In genomic region chr12:125376422-125376821, GRCh38 we compare ENCODE assay signal across 22 cellular contexts.
DNase-seq lines count a peak whose midpoint lies in the region; ATAC-seq and TF ChIP-seq lines count a peak whose summit lies in the region.
"Had no signal": no experiment of that assay in that cellular context is flagged by ENCODE, and none has a peak within 500 bp of the region (broad histone marks: within the 10 kb centered on the region; RNA-seq: fewer than 3 reads in every experiment).

No MANE protein-coding gene starts in this region.

- in situ Hi-C loops in G401 (cut with HindIII; ENCODE audit: low sequenced_read_pairs) = no loop called here

- no peak overlapping the region for H3K27ac Mint-ChIP-seq in endothelial cell (ENCODE audit: unreplicated experiment)
- H3K27ac Mint-ChIP-seq in stimulated activated effector memory CD8-positive, alpha-beta T cell treated with anti-CD3 and anti-CD28 coated beads, Interleukin-12 subunit alpha, Interleukin-12 subunit beta, amount 100 ng/mL, for 72 hours = no peak overlapping the region
- H3K27ac Mint-ChIP-seq: CD14-positive monocyte; CD4-positive, alpha-beta memory T cell; CD4-positive, CD25-positive, alpha-beta regulatory T cell; CD8-positive, alpha-beta memory T cell had no signal

- no peaks in the 10 kb centered on the region for H3K36me3 Mint-ChIP-seq in endothelial cell (ENCODE audit: low read depth, unreplicated experiment)
- H3K36me3 Mint-ChIP-seq in stimulated activated effector memory CD8-positive, alpha-beta T cell treated with anti-CD3 and anti-CD28 coated beads, Interleukin-12 subunit alpha, Interleukin-12 subunit beta, amount 100 ng/mL, for 72 hours = no peaks in the 10 kb centered on the region
- H3K36me3 Mint-ChIP-seq: CD14-positive monocyte; CD4-positive, alpha-beta memory T cell; CD4-positive, CD25-positive, alpha-beta regulatory T cell; CD8-positive, alpha-beta memory T cell had no signal

- no peak for ATAC-seq in stimulated activated effector memory CD8-positive, alpha-beta T cell treated with anti-CD3 and anti-CD28 coated beads, Interleukin-12 subunit alpha, Interleukin-12 subunit beta, amount 100 ng/mL, for 72 hours
- ATAC-seq in GM21737 (IDR thresholded peaks at IDR 0.05; ENCODE audit: unreplicated experiment) = no peak
- ATAC-seq: GM12878 had no signal

- no peak for TF ChIP-seq CTCF in endothelial cell (IDR thresholded peaks at IDR 0.05; ENCODE audit: unreplicated experiment)

- peak overlapping the region; percentile 22 for H3K27ac ChIP-seq in angular gyrus (ENCODE audit: low read depth, low read length)
- H3K27ac ChIP-seq: BLaER1 had no signal

- H3K9me3 Mint-ChIP-seq in endothelial cell (ENCODE audit: unreplicated experiment) = peaks cover 5% of the 10 kb centered on the region
- H3K9me3 Mint-ChIP-seq in stimulated activated effector memory CD8-positive, alpha-beta T cell treated with anti-CD3 and anti-CD28 coated beads, Interleukin-12 subunit alpha, Interleukin-12 subunit beta, amount 100 ng/mL, for 72 hours = peaks cover 2% of the 10 kb centered on the region

- DNase-seq in G401 (ENCODE audit: low spot score) = peak; percentile 3
- peak; percentile 22 for DNase-seq in endothelial cell (ENCODE audit: low spot score)
- DNase-seq in stimulated activated effector memory CD8-positive, alpha-beta T cell treated with anti-CD3 and anti-CD28 coated beads, Interleukin-12 subunit alpha, Interleukin-12 subunit beta, amount 100 ng/mL, for 72 hours (ENCODE audit: low spot score in 2 of 2) = no peak
- DNase-seq in DMS79 (lab: John Stamatoyannopoulos, UW) = no peak
- DNase-seq: 8988T; ACHN; BE2C; C1 segment of cervical spinal cord; CD4-positive, alpha-beta memory T cell; CD4-positive, CD25-positive, alpha-beta regulatory T cell; CD8-positive, alpha-beta memory T cell; COR-L47; DMS 273 treated with DMSO at 0.1 percent for 48 hours; DMS153; DMS53; DMS79 treated with DMSO at 0.1 percent for 48 hours; GDM1 had no signal

- H3K4me3 Mint-ChIP-seq in endothelial cell (ENCODE audit: unreplicated experiment) = no peak overlapping the region
- H3K4me3 Mint-ChIP-seq in stimulated activated effector memory CD8-positive, alpha-beta T cell treated with anti-CD3 and anti-CD28 coated beads, Interleukin-12 subunit alpha, Interleukin-12 subunit beta, amount 100 ng/mL, for 72 hours = no peak overlapping the region
- H3K4me3 Mint-ChIP-seq: CD14-positive monocyte; CD4-positive, alpha-beta memory T cell; CD4-positive, CD25-positive, alpha-beta regulatory T cell; CD8-positive, alpha-beta memory T cell had no signal

- H3K27me3 Mint-ChIP-seq in endothelial cell (ENCODE audit: unreplicated experiment) = no peaks in the 10 kb centered on the region
- H3K27me3 Mint-ChIP-seq: CD4-positive, CD25-positive, alpha-beta regulatory T cell had no signal

- no peaks in the 10 kb centered on the region for H3K4me1 Mint-ChIP-seq in endothelial cell (ENCODE audit: unreplicated experiment)
- H3K4me1 Mint-ChIP-seq in stimulated activated effector memory CD8-positive, alpha-beta T cell treated with anti-CD3 and anti-CD28 coated beads, Interleukin-12 subunit alpha, Interleukin-12 subunit beta, amount 100 ng/mL, for 72 hours = no peaks in the 10 kb centered on the region
- H3K4me1 Mint-ChIP-seq: CD14-positive monocyte; CD4-positive, alpha-beta memory T cell; CD8-positive, alpha-beta memory T cell had no signal

Comparison
In these comparisons a context has a peak if more than half of its experiments do, and no peak if none do; other contexts are left out.
1. DNase-seq: peak in G401 (single experiment) and endothelial cell (single experiment); none in stimulated activated effector memory CD8-positive, alpha-beta T cell treated with anti-CD3 and anti-CD28 coated beads, Interleukin-12 subunit alpha, Interleukin-12 subunit beta, amount 100 ng/mL, for 72 hours (0 of 2) and DMS79 (single experiment).